In genomic region chr15:98785796-98786581, GRCh38 we compare ENCODE assay signal across 8 cellular contexts.
DNase-seq lines count a peak whose midpoint lies in the region; ATAC-seq, FAIRE-seq and TF ChIP-seq lines count a peak whose summit lies in the region.

No MANE protein-coding gene starts in this region.

- H3K79me2 ChIP-seq in H1 (ENCODE audit: control insufficient read depth in 1 of 2, insufficient read depth in 2 of 2, low read length in 2 of 2) = peaks cover 3 to 97% of the 10 kb centered on the region in 2 experiments; a peak in 3 of 4 replicates

- no peak overlapping the region for H3K4me3 ChIP-seq in H1 (ENCODE audit: extremely low read depth in 1 of 4, insufficient read depth in 2 of 4, low read depth in 3 of 4, low read length in 4 of 4)

- peaks cover 1 to 10% of the 10 kb centered on the region in 2 experiments for H4K20me1 ChIP-seq in H1 (replicated peaks in 1 of 2; ENCODE audit: control insufficient read depth in 1 of 2, insufficient read depth in 2 of 2, low read length in 2 of 2)

- peak; percentile 71 for FAIRE-seq in H1 (lab: Jason Lieb, UNC)

- H4K8ac ChIP-seq in H1 (ENCODE audit: extremely low read depth, insufficient read depth, low read length) = no peak overlapping the region

- no peak overlapping the region for H3K9ac ChIP-seq in H1 (replicated peaks in 1 of 4; ENCODE audit: extremely low read depth in 1 of 4, low read depth in 3 of 4, low read length in 3 of 4)

- H3K4ac ChIP-seq in H1 (replicated peaks; ENCODE audit: insufficient read length, low read depth, low read length) = peak overlapping the region; percentile 0

- peak; percentile 72 for ATAC-seq in HG03469 (IDR thresholded peaks at IDR 0.05; ENCODE audit: unreplicated experiment)

- H3K14ac ChIP-seq in H1 (ENCODE audit: insufficient read length) = no peak overlapping the region

- peaks cover 6 to 35% (median 28%) of the 10 kb centered on the region in 4 experiments for H3K4me1 ChIP-seq in H1 (replicated peaks in 1 of 4; ENCODE audit: control insufficient read depth in 3 of 4, insufficient read depth in 4 of 4, low read length in 3 of 4)

- TF ChIP-seq CTCF in H1 (IDR thresholded peaks at IDR 0.05; ENCODE audit: control extremely low read depth in 1 of 3, insufficient read depth in 1 of 3, low read depth in 1 of 3, low read length in 3 of 3) (no peak), GM20000 (IDR thresholded peaks at IDR 0.05; ENCODE audit: extremely low read depth, missing control alignments) (no peak)

- H3K9me3 ChIP-seq in H1 (ENCODE audit: insufficient read depth in 2 of 2, low read depth in 1 of 2, low read length in 1 of 2) = no peaks in the 10 kb centered on the region

- H2BK20ac ChIP-seq in H1 (ENCODE audit: low read length) = 0 out of 2 replicates have a peak overlapping the region, but pooled peaks have one; percentile 52

- DNase-seq in stimulated activated CD4-positive, alpha-beta T cell treated with anti-CD3 and anti-CD28 coated beads, Interleukin-1b, Interleukin-23, amount 100 ng/mL, for 48 hours = peak; percentile 30
- no peak for DNase-seq in stimulated activated CD4-positive, alpha-beta T cell treated with anti-CD3 and anti-CD28 coated beads, Interleukin-12 subunit alpha, Interleukin-12 subunit beta, amount 100 ng/mL, for 4 hours
- DNase-seq in H1 (ENCODE audit: low read depth in 1 of 2, low spot score in 2 of 2) (no peak), ureter (ENCODE audit: low spot score) (peak; percentile 37), NCI-H2081 treated with DMSO at 0.1 percent for 48 hours (lab: John Stamatoyannopoulos, UW) (no peak), GM20000 (ENCODE audit: low spot score) (no peak)
- DNase-seq in stimulated activated CD4-positive, alpha-beta T cell treated with anti-CD3 and anti-CD28 coated beads, Interleukin-4, amount 100 ng/mL, for 1 hour = no peak

- H3K23ac ChIP-seq in H1 (ENCODE audit: insufficient read length) = no peak overlapping the region

- peak overlapping the region; percentile 89 for H2BK12ac ChIP-seq in H1 (ENCODE audit: low read depth, low read length)

- POLR2A ChIA-PET in H1 (lab: Charles Lee; ENCODE audit: partially characterized antibody) = interaction anchor here (0.9 to 2.6 kb wide), 3 partner anchors 11 to 36 kb away, joined by 3 to 8 read pairs (median 6); no protein-coding TSS in a partner anchor

- no peak for TF ChIP-seq EP300 in H1 (IDR thresholded peaks at IDR 0.05; ENCODE audit: borderline replicate concordance in 1 of 2, low read depth in 2 of 2, low read length in 2 of 2)

- WGBS in H1 (ENCODE audit: extremely low coverage in 1 of 2, insufficient coverage in 1 of 2, insufficient read length in 1 of 2, insufficient replicate concordance in 2 of 2, low coverage in 1 of 2, low lambda C conversion rate in 2 of 2, missing lambda C conversion rate in 1 of 2), 2 experiments = 38% methylated on average over 9 of the region's 9 CpGs; no CpG with 5 or more reads in 1 of the 2 experiments

- no peak overlapping the region for H2AK5ac ChIP-seq in H1 (ENCODE audit: low read depth, low read length)

- no peak overlapping the region for H3K56ac ChIP-seq in H1 (replicated peaks; ENCODE audit: insufficient read length, low read depth, low read length)

- no peak overlapping the region; the same call in 1 of the 2 replicates for H2BK5ac ChIP-seq in H1 (ENCODE audit: low read depth, low read length)

- no peak overlapping the region for H4K91ac ChIP-seq in H1 (replicated peaks; ENCODE audit: insufficient read length, low read length)

- H3K27ac ChIP-seq in H1 (ENCODE audit: low read depth, low read length) = peak overlapping the region; percentile 17; the same call in 1 of the 2 replicates

- no peaks in the 10 kb centered on the region for H3K36me3 ChIP-seq in H1 (ENCODE audit: control insufficient read depth in 2 of 4, insufficient read depth in 4 of 4, low read length in 3 of 4)

- H3K23me2 ChIP-seq in H1 (ENCODE audit: low read depth, low read length) = no peaks in the 10 kb centered on the region; the same call in 1 of the 2 replicates

- CTCF ChIA-PET in H1 (lab: Charles Lee; ENCODE audit: partially characterized antibody) = interaction anchor here (1.0 to 1.6 kb wide), 3 partner anchors 21 to 91 kb away, joined by 3 to 5 read pairs (median 4); no protein-coding TSS in a partner anchor

- no peak overlapping the region for H4K5ac ChIP-seq in H1 (ENCODE audit: insufficient read length, low read depth, low read length)

- H2BK120ac ChIP-seq in H1 (replicated peaks; ENCODE audit: low read depth, low read length) = no peak overlapping the region

- TF ChIP-seq POLR2A in H1 (IDR thresholded peaks at IDR 0.05; ENCODE audit: control extremely low read depth in 1 of 2, low read depth in 2 of 2, low read length in 2 of 2) = 0 out of 3 replicates have a peak, but pooled peaks of 1 of the 2 experiments have one; percentile 34

- peak overlapping the region; percentile 26 to 33; a peak in 3 of 4 replicates for H3K4me2 ChIP-seq in H1 (ENCODE audit: insufficient read depth in 1 of 2, low read depth in 2 of 2, low read length in 2 of 2)

- no peak overlapping the region for H2AFZ ChIP-seq in H1 (ENCODE audit: low read length)

- no peak for TF ChIP-seq RAD21 in H1 (IDR thresholded peaks at IDR 0.05 in 1 of 2, conservative IDR thresholded peaks at IDR 0.05 in 1 of 2; ENCODE audit: low read depth in 2 of 2, low read length in 2 of 2)

- H3K18ac ChIP-seq in H1 (ENCODE audit: extremely low read depth, low read length) = peak overlapping the region; percentile 60

- no peaks in the 10 kb centered on the region for H3K27me3 ChIP-seq in H1 (replicated peaks in 1 of 4; ENCODE audit: control insufficient read depth in 3 of 4, extremely low read depth in 1 of 4, insufficient read depth in 3 of 4, low read length in 3 of 4)

- H2BK15ac ChIP-seq in H1 (ENCODE audit: low read length) = no peak overlapping the region

- peaks cover 4% of the 10 kb centered on the region; the same call in 1 of the 2 replicates for H3K79me1 ChIP-seq in H1 (ENCODE audit: low read depth, low read length)

TF ChIP-seq in H1, 55 proteins besides CTCF, POLR2A, EP300 and RAD21:
- TF ChIP-seq TEAD4 (IDR thresholded peaks at IDR 0.05; ENCODE audit: low read depth, low read length) = 0 out of 2 replicates have a peak, but pooled peaks have one; percentile 52
- 0 out of 2 replicates have a peak, but pooled peaks have one; percentile 2 for TF ChIP-seq USF2 (IDR thresholded peaks at IDR 0.05; ENCODE audit: low read length)
- TF ChIP-seq SRF (IDR thresholded peaks at IDR 0.05; ENCODE audit: low read depth, low read length) = peak; percentile 62
- no peak for TF ChIP-seq TAF7 (optimal IDR thresholded peaks at IDR 0.05; ENCODE audit: borderline replicate concordance, low read depth, low read length)

Comparison
In these comparisons a context has a peak if more than half of its experiments do, and no peak if none do; other contexts are left out.
1. DNase-seq: peak in stimulated activated CD4-positive, alpha-beta T cell treated with anti-CD3 and anti-CD28 coated beads, Interleukin-1b, Interleukin-23, amount 100 ng/mL, for 48 hours (single experiment) and ureter (single experiment); none in stimulated activated CD4-positive, alpha-beta T cell treated with anti-CD3 and anti-CD28 coated beads, Interleukin-12 subunit alpha, Interleukin-12 subunit beta, amount 100 ng/mL, for 4 hours (single experiment), H1 (0 of 2), NCI-H2081 treated with DMSO at 0.1 percent for 48 hours (single experiment), stimulated activated CD4-positive, alpha-beta T cell treated with anti-CD3 and anti-CD28 coated beads, Interleukin-4, amount 100 ng/mL, for 1 hour (single experiment) and GM20000 (single experiment).